1 cellular context compared by ENCODE assay signal in the genomic region with DNA sequence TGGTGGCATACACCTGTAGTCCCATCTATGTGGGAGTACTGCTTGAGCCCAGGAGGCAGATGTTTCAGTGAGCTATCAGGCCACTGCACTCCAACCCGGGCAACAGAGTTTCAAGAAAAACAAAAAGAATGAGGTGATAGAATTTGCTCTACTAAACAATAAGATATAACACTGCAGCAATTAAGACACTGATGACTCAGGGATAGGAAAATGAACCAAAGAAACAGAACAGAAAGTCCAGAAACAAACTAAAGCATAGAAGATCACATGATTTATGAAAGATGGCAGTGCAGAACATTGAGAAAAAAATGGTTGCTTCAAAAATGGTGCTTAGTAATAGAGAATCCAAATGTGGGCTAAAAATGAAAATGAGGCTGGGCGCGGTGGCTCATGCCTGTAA.
TF ChIP-seq lines count a peak whose summit lies in the region.

No MANE protein-coding gene starts in this region.

TF ChIP-seq in HepG2, 621 proteins besides CTCF, POLR2A, EP300 and RAD21 (continued from another document):
- TF ChIP-seq, protein P1, sequence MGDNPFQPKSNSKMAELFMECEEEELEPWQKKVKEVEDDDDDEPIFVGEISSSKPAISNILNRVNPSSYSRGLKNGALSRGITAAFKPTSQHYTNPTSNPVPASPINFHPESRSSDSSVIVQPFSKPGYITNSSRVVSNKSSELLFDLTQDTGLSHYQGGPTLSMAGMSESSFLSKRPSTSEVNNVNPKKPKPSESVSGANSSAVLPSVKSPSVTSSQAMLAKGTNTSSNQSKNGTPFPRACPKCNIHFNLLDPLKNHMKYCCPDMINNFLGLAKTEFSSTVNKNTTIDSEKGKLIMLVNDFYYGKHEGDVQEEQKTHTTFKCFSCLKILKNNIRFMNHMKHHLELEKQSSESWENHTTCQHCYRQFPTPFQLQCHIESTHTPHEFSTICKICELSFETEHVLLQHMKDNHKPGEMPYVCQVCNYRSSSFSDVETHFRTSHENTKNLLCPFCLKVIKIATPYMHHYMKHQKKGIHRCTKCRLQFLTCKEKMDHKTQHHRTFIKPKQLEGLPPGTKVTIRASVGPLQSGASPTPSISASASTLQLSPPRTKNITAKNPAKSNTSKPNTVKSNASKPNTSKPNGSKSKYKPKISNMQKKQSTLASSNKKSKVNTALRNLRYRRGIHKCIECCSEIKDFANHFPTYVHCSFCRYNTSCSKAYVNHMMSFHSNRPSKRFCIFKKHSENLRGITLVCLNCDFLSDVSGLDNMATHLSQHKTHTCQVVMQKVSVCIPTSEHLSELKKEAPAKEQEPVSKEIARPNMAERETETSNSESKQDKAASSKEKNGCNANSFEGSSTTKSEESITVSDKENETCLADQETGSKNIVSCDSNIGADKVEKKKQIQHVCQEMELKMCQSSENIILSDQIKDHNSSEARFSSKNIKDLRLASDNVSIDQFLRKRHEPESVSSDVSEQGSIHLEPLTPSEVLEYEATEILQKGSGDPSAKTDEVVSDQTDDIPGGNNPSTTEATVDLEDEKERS (CRISPR knock-in tag; IDR thresholded peaks at IDR 0.05), result 0 out of 2 replicates have a peak, but pooled peaks have one; percentile 13
- TF ChIP-seq, protein P2, sequence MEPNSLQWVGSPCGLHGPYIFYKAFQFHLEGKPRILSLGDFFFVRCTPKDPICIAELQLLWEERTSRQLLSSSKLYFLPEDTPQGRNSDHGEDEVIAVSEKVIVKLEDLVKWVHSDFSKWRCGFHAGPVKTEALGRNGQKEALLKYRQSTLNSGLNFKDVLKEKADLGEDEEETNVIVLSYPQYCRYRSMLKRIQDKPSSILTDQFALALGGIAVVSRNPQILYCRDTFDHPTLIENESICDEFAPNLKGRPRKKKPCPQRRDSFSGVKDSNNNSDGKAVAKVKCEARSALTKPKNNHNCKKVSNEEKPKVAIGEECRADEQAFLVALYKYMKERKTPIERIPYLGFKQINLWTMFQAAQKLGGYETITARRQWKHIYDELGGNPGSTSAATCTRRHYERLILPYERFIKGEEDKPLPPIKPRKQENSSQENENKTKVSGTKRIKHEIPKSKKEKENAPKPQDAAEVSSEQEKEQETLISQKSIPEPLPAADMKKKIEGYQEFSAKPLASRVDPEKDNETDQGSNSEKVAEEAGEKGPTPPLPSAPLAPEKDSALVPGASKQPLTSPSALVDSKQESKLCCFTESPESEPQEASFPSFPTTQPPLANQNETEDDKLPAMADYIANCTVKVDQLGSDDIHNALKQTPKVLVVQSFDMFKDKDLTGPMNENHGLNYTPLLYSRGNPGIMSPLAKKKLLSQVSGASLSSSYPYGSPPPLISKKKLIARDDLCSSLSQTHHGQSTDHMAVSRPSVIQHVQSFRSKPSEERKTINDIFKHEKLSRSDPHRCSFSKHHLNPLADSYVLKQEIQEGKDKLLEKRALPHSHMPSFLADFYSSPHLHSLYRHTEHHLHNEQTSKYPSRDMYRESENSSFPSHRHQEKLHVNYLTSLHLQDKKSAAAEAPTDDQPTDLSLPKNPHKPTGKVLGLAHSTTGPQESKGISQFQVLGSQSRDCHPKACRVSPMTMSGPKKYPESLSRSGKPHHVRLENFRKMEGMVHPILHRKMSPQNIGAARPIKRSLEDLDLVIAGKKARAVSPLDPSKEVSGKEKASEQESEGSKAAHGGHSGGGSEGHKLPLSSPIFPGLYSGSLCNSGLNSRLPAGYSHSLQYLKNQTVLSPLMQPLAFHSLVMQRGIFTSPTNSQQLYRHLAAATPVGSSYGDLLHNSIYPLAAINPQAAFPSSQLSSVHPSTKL (CRISPR knock-in tag; IDR thresholded peaks at IDR 0.05), result no peak
- TF ChIP-seq, protein P3, sequence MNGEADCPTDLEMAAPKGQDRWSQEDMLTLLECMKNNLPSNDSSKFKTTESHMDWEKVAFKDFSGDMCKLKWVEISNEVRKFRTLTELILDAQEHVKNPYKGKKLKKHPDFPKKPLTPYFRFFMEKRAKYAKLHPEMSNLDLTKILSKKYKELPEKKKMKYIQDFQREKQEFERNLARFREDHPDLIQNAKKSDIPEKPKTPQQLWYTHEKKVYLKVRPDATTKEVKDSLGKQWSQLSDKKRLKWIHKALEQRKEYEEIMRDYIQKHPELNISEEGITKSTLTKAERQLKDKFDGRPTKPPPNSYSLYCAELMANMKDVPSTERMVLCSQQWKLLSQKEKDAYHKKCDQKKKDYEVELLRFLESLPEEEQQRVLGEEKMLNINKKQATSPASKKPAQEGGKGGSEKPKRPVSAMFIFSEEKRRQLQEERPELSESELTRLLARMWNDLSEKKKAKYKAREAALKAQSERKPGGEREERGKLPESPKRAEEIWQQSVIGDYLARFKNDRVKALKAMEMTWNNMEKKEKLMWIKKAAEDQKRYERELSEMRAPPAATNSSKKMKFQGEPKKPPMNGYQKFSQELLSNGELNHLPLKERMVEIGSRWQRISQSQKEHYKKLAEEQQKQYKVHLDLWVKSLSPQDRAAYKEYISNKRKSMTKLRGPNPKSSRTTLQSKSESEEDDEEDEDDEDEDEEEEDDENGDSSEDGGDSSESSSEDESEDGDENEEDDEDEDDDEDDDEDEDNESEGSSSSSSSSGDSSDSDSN (CRISPR knock-in tag; IDR thresholded peaks at IDR 0.05), result 0 out of 2 replicates have a peak, but pooled peaks have one; percentile 6
- TF ChIP-seq, protein P4, sequence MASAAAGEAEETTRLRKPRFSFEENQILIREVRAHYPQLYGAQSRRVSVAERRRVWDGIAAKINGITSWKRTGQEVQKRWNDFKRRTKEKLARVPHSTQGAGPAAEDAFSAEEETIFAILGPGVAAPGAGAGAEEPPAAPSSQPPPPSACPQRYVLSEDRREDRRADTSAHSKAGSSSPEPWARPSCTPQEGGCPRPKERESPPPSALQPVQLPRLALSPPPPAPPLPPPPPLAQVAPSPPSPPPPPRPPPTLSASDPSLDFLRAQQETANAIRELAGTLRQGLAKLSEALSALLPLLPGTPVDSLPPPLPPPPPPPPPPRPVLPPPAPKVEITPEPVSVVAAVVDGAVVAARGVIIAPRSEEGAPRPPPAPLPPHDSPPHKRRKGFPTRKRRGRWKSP (CRISPR knock-in tag; IDR thresholded peaks at IDR 0.05), result peak; percentile 29; the same call in 1 of the 2 replicates
- TF ChIP-seq ZNF674 (CRISPR knock-in tag; IDR thresholded peaks at IDR 0.05; ENCODE audit: low read depth), result no peak
TF ChIP-seq in HepG2: peak in this region for 3.
